In genomic region chr19:52020506-52020905, GRCh38 we compare ENCODE assay signal across 22 cellular contexts. TPM values are rescaled to one million over a fixed set of nuclear protein-coding genes. Genes with fewer than 3 reads are reported as not detected.
DNase-seq lines count a peak whose midpoint lies in the region; ATAC-seq and TF ChIP-seq lines count a peak whose summit lies in the region.
"Had no signal": no experiment of that assay in that cellular context is flagged by ENCODE, and none has a peak within 500 bp of the region (broad histone marks: within the 10 kb centered on the region; RNA-seq: fewer than 3 reads in every experiment).

No MANE protein-coding gene starts in this region.

- no peak overlapping the region for H3K9ac ChIP-seq in endodermal cell (ENCODE audit: extremely low read depth, low read length, poor library complexity, severe bottlenecking)
- no peak overlapping the region for H3K9ac ChIP-seq in neural progenitor cell
- H3K9ac ChIP-seq: KMS-11 had no signal

- no peak overlapping the region for H3K27ac ChIP-seq in CD4-positive, CD25-positive, alpha-beta regulatory T cell (ENCODE audit: insufficient read depth, low read length, poor library complexity, severe bottlenecking)
- no peak overlapping the region for H3K27ac ChIP-seq in CD8-positive, alpha-beta memory T cell (ENCODE audit: low read depth, low read length)
- H3K27ac ChIP-seq in endodermal cell (ENCODE audit: low read depth, low read length) = no peak overlapping the region
- H3K27ac ChIP-seq in neural progenitor cell = no peak overlapping the region
- H3K27ac ChIP-seq: KMS-11, RWPE1 had no signal

- CTCF ChIA-PET in CD8-positive, alpha-beta memory T cell (lab: Charles Lee) = no interaction called here

- no peak overlapping the region for H3K27ac Mint-ChIP-seq in CD4-positive, CD25-positive, alpha-beta regulatory T cell
- H3K27ac Mint-ChIP-seq in CD8-positive, alpha-beta memory T cell = no peak overlapping the region
- H3K27ac Mint-ChIP-seq in endodermal cell (no peak overlapping the region), neural progenitor cell (no peak overlapping the region)
- H3K27ac Mint-ChIP-seq: GM23338 had no signal

- H3K9me3 ChIP-seq in CD4-positive, CD25-positive, alpha-beta regulatory T cell (ENCODE audit: control insufficient read depth in 2 of 2, low read length in 2 of 2) = peaks cover 82 to 93% of the 10 kb centered on the region in 2 experiments
- peaks cover 69% of the 10 kb centered on the region for H3K9me3 ChIP-seq in CD8-positive, alpha-beta memory T cell (ENCODE audit: low read length)
- peaks cover 99% of the 10 kb centered on the region for H3K9me3 ChIP-seq in endodermal cell (ENCODE audit: control insufficient read depth, low read length)
- H3K9me3 ChIP-seq in neural progenitor cell (ENCODE audit: low read depth) = no peaks in the 10 kb centered on the region

- peaks cover 0 to 2% (median 0%) of the 10 kb centered on the region in 4 donors for H3K4me1 Mint-ChIP-seq in CD4-positive, CD25-positive, alpha-beta regulatory T cell
- peaks cover 1 to 9% (median 4%) of the 10 kb centered on the region in 3 donors for H3K4me1 Mint-ChIP-seq in CD8-positive, alpha-beta memory T cell
- H3K4me1 Mint-ChIP-seq in endodermal cell = no peaks in the 10 kb centered on the region
- no peaks in the 10 kb centered on the region for H3K4me1 Mint-ChIP-seq in neural progenitor cell
- H3K4me1 Mint-ChIP-seq: GM23338, H9 had no signal

- no peaks in the 10 kb centered on the region for H3F3A ChIP-seq in neural progenitor cell (ENCODE audit: low read depth)

- H3K4me2 ChIP-seq in neural progenitor cell = no peak overlapping the region
- H3K4me2 ChIP-seq: GM23338, KMS-11 had no signal

- no peak for ATAC-seq in CD4-positive, CD25-positive, alpha-beta regulatory T cell (ENCODE audit: low read depth in 2 of 2)
- no peak for ATAC-seq in GM21526 (IDR thresholded peaks at IDR 0.05; ENCODE audit: low FRiP score, unreplicated experiment)
- ATAC-seq: GM23338 had no signal

- H3K4me3 Mint-ChIP-seq in CD4-positive, CD25-positive, alpha-beta regulatory T cell = no peak overlapping the region
- H3K4me3 Mint-ChIP-seq in CD8-positive, alpha-beta memory T cell = no peak overlapping the region
- no peak overlapping the region for H3K4me3 Mint-ChIP-seq in endodermal cell
- H3K4me3 Mint-ChIP-seq in neural progenitor cell = peak overlapping the region; percentile 52
- H3K4me3 Mint-ChIP-seq: GM23338, H9 had no signal

- H3K36me3 ChIP-seq in CD4-positive, CD25-positive, alpha-beta regulatory T cell (ENCODE audit: control insufficient read depth, insufficient read depth, low read length) = peaks cover 88% of the 10 kb centered on the region
- H3K36me3 ChIP-seq in CD8-positive, alpha-beta memory T cell (ENCODE audit: insufficient read depth, low read length) = peaks cover 73% of the 10 kb centered on the region
- H3K36me3 ChIP-seq in endodermal cell (ENCODE audit: control insufficient read depth, insufficient read depth, low read length) (peaks cover 97% of the 10 kb centered on the region), neural progenitor cell (peaks cover 47% of the 10 kb centered on the region)

- H3K36me3 Mint-ChIP-seq in CD4-positive, CD25-positive, alpha-beta regulatory T cell = peaks cover 83% of the 10 kb centered on the region
- H3K36me3 Mint-ChIP-seq in CD8-positive, alpha-beta memory T cell = peaks cover 67 to 96% (median 94%) of the 10 kb centered on the region in 3 donors
- peaks cover 96% of the 10 kb centered on the region for H3K36me3 Mint-ChIP-seq in endodermal cell (ENCODE audit: low read depth)
- peaks cover 91% of the 10 kb centered on the region for H3K36me3 Mint-ChIP-seq in neural progenitor cell

- H2AFZ ChIP-seq in neural progenitor cell (replicated peaks) = no peak overlapping the region
- H2AFZ ChIP-seq: GM23338 had no signal

- WGBS in endodermal cell (ENCODE audit: insufficient coverage in 1 of 2, insufficient read length in 1 of 2), 2 experiments = 93% methylated on average over 3 to 4 of the region's 4 CpGs

- H3K4me3 ChIP-seq in CD4-positive, CD25-positive, alpha-beta regulatory T cell (ENCODE audit: low read depth, low read length) = peak overlapping the region; percentile 4
- peak overlapping the region; percentile 21 for H3K4me3 ChIP-seq in CD8-positive, alpha-beta memory T cell (ENCODE audit: low read length)
- H3K4me3 ChIP-seq in endodermal cell (ENCODE audit: low read length) = peak overlapping the region; percentile 70
- no peak overlapping the region for H3K4me3 ChIP-seq in neural progenitor cell
- H3K4me3 ChIP-seq: GM23338 had no signal

- POLR2A ChIA-PET in CD8-positive, alpha-beta memory T cell (lab: Charles Lee) = no interaction called here

- H4K20me1 ChIP-seq in neural progenitor cell (ENCODE audit: low read depth) = no peaks in the 10 kb centered on the region

- H3K9me3 Mint-ChIP-seq in CD4-positive, CD25-positive, alpha-beta regulatory T cell = peaks cover 1 to 91% (median 42%) of the 10 kb centered on the region in 7 donors
- H3K9me3 Mint-ChIP-seq in CD8-positive, alpha-beta memory T cell = peaks cover 52 to 93% (median 89%) of the 10 kb centered on the region in 5 donors
- H3K9me3 Mint-ChIP-seq in endodermal cell (peaks cover 92% of the 10 kb centered on the region), neural progenitor cell (peaks cover 87% of the 10 kb centered on the region)

- no peak for DNase-seq in CD4-positive, CD25-positive, alpha-beta regulatory T cell
- DNase-seq in CD8-positive, alpha-beta memory T cell = no peak
- DNase-seq in endodermal cell (no peak), neural progenitor cell (ENCODE audit: low spot score) (no peak), G401 (ENCODE audit: low spot score) (no peak), 8988T (no peak)
- DNase-seq: ACHN, COR-L47, DMS53, H9, IMR-90, NCI-H1048, NCI-H1417, NCI-H1694, NCI-H2029 treated with DMSO at 0.1 percent for 48 hours, NCI-H446 treated with DMSO at 0.1 percent for 48 hours, NCI-H526 treated with DMSO at 0.1 percent for 48 hours, SHP77 had no signal

- H3K27me3 ChIP-seq in CD4-positive, CD25-positive, alpha-beta regulatory T cell (ENCODE audit: control insufficient read depth, insufficient read depth, low read length) = no peaks in the 10 kb centered on the region
- no peaks in the 10 kb centered on the region for H3K27me3 ChIP-seq in CD8-positive, alpha-beta memory T cell (ENCODE audit: insufficient read depth, low read length, poor library complexity, severe bottlenecking)
- H3K27me3 ChIP-seq in endodermal cell (ENCODE audit: control insufficient read depth, insufficient read depth, low read length, poor library complexity, severe bottlenecking) = no peaks in the 10 kb centered on the region
- no peaks in the 10 kb centered on the region for H3K27me3 ChIP-seq in neural progenitor cell

- peaks cover 18% of the 10 kb centered on the region for H3K79me2 ChIP-seq in neural progenitor cell (ENCODE audit: low read depth)

- H3K4me1 ChIP-seq in CD4-positive, CD25-positive, alpha-beta regulatory T cell (ENCODE audit: control insufficient read depth, insufficient read depth, low read length, poor library complexity, severe bottlenecking) = no peaks in the 10 kb centered on the region
- no peaks in the 10 kb centered on the region for H3K4me1 ChIP-seq in CD8-positive, alpha-beta memory T cell (ENCODE audit: insufficient read depth, low read length)
- H3K4me1 ChIP-seq in endodermal cell (ENCODE audit: control insufficient read depth, insufficient read depth, low read length) (no peaks in the 10 kb centered on the region), neural progenitor cell (no peaks in the 10 kb centered on the region)

- H3K27me3 Mint-ChIP-seq in CD4-positive, CD25-positive, alpha-beta regulatory T cell = no peaks in the 10 kb centered on the region
- H3K27me3 Mint-ChIP-seq in CD8-positive, alpha-beta memory T cell = no peaks in the 10 kb centered on the region
- H3K27me3 Mint-ChIP-seq in endodermal cell (ENCODE audit: insufficient read depth) (no peaks in the 10 kb centered on the region), neural progenitor cell (ENCODE audit: insufficient read depth, low read depth) (peaks cover 2% of the 10 kb centered on the region)

- TF ChIP-seq CTCF in endodermal cell (conservative IDR thresholded peaks at IDR 0.05) (no peak), neural progenitor cell (IDR thresholded peaks at IDR 0.05) (no peak)

- in situ Hi-C loops in G401 (cut with HindIII; ENCODE audit: low sequenced_read_pairs) = no loop called here

RNA-seq across cellular contexts. Expression of gene ZNF614, which starts 7.7 kb away (rescaled TPM):
- 5.1 TPM for total RNA-seq in CD4-positive, CD25-positive, alpha-beta regulatory T cell
- 1 to 10 TPM; 3.3 to 7.2 (median 3.8) TPM for polyA plus RNA-seq in CD4-positive, CD25-positive, alpha-beta regulatory T cell
- 10 to 100 TPM; 12.3 to 13.0 TPM for total RNA-seq in CD8-positive, alpha-beta memory T cell
- polyA plus RNA-seq in CD8-positive, alpha-beta memory T cell = 7.2 TPM
- total RNA-seq in endodermal cell (10 to 100 TPM; 46.2 to 66.7 TPM), neural progenitor cell (ENCODE audit: low replicate concordance) (19.1 and 21.5 TPM in 2 replicates)
- 18.5 TPM for polyA plus RNA-seq in endodermal cell (2013, experiment 1 of 2)
- 19.8 TPM for polyA plus RNA-seq in endodermal cell (2013, experiment 2 of 2)
- 7.3 and 20.3 TPM in 2 replicates for total RNA-seq in G401 (2014; rRNA removed; shearing (Covaris generic))

RNA-seq across cellular contexts. Expression of gene ZNF615, which starts 12.5 kb away (rescaled TPM):
- 13.0 TPM for total RNA-seq in CD4-positive, CD25-positive, alpha-beta regulatory T cell
- 10 to 100 TPM in 2 of 4 donors, 1 to 10 TPM in 2; 6.6 to 12.9 (median 10.3) TPM for polyA plus RNA-seq in CD4-positive, CD25-positive, alpha-beta regulatory T cell
- total RNA-seq in CD8-positive, alpha-beta memory T cell = 1 to 10 TPM; 7.6 to 8.8 TPM
- 9.6 TPM for polyA plus RNA-seq in CD8-positive, alpha-beta memory T cell
- total RNA-seq in endodermal cell = 10 to 100 TPM; 19.3 to 29.1 TPM
- polyA plus RNA-seq in endodermal cell (2013, experiment 1 of 2) = 9.8 TPM
- polyA plus RNA-seq in endodermal cell (2013, experiment 2 of 2) = 10.5 TPM
- total RNA-seq in neural progenitor cell (ENCODE audit: low replicate concordance) = 15.9 and 31.4 TPM in 2 replicates
- total RNA-seq in G401 (2014; rRNA removed; shearing (Covaris generic)) = 0.62 and 9.8 TPM in 2 replicates

RNA-seq across cellular contexts. Expression of gene ZNF432, which starts 28.1 kb away (rescaled TPM):
- total RNA-seq in CD4-positive, CD25-positive, alpha-beta regulatory T cell = 16.8 TPM
- polyA plus RNA-seq in CD4-positive, CD25-positive, alpha-beta regulatory T cell = 1 to 10 TPM; 2.5 to 6.6 (median 3.5) TPM
- total RNA-seq in CD8-positive, alpha-beta memory T cell = 10 to 100 TPM; 13.0 to 13.4 TPM
- polyA plus RNA-seq in CD8-positive, alpha-beta memory T cell = 5.8 TPM
- total RNA-seq in endodermal cell = 10 to 100 TPM; 21.3 to 31.0 TPM
- polyA plus RNA-seq in endodermal cell (2013, experiment 1 of 2) = 14.9 TPM
- 17.3 TPM for polyA plus RNA-seq in endodermal cell (2013, experiment 2 of 2)
- total RNA-seq in neural progenitor cell (ENCODE audit: low replicate concordance) = 17.7 and 23.3 TPM in 2 replicates
- total RNA-seq in G401 (2014; rRNA removed; shearing (Covaris generic)) = 6.5 and 14.4 TPM in 2 replicates

RNA-seq across cellular contexts. Expression of gene ZNF350, which starts 33.9 kb away (rescaled TPM):
- total RNA-seq in CD4-positive, CD25-positive, alpha-beta regulatory T cell = 25.4 TPM
- 10 to 100 TPM; 15.5 to 25.3 (median 18.8) TPM for polyA plus RNA-seq in CD4-positive, CD25-positive, alpha-beta regulatory T cell
- total RNA-seq in CD8-positive, alpha-beta memory T cell = 1 to 10 TPM; 9.0 to 10.0 TPM
- 19.4 TPM for polyA plus RNA-seq in CD8-positive, alpha-beta memory T cell
- 10 to 100 TPM in 1 of 2 donors, 1 to 10 TPM in 1; 8.3 to 11.2 TPM for total RNA-seq in endodermal cell
- polyA plus RNA-seq in endodermal cell (2013, experiment 1 of 2) = 6.5 TPM
- 6.4 TPM for polyA plus RNA-seq in endodermal cell (2013, experiment 2 of 2)
- 4.6 and 7.3 TPM in 2 replicates for total RNA-seq in neural progenitor cell (ENCODE audit: low replicate concordance)
- total RNA-seq in G401 (2014; rRNA removed; shearing (Covaris generic)) = 1.8 and 4.7 TPM in 2 replicates
